Comparison of ENCODE assay signal across 22 cellular contexts in the genomic region with DNA sequence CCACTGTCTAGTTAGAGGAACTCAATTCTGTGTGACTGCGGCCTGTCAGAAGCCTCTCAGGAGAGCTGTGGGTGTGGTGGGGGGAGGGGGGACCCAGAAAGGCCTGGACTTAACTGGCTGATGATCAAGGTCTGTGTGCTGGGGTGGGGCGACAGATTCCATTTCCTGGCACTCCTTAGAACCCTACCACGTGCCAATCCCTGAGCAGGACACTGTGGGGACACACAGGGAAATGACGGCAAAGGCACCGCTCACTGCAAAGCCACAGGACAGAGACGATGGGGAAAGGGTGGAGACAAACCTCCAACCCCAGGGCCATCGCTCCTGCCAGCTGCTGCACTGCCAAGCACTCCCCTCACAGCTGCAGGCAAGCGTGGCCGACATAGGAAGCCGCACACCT. TPM values are rescaled to one million over a fixed set of nuclear protein-coding genes. Genes with fewer than 3 reads are reported as not detected.
A peak's percentile ranks its signal among the peaks of the same experiment; 100 is the strongest.
DNase-seq lines count a peak whose midpoint lies in the region; ATAC-seq and TF ChIP-seq lines count a peak whose summit lies in the region.
"Had no signal": no experiment of that assay in that cellular context is flagged by ENCODE, and none has a peak within 500 bp of the region (broad histone marks: within the 10 kb centered on the region; RNA-seq: fewer than 3 reads in every experiment).

No MANE protein-coding gene starts in this region.

- intact Hi-C loops in adrenal gland (cut with DNase I) (loop anchor here (2.0 to 10.0 kb wide), 5 partner anchors 62 to 245 kb away; partner anchors contain the start of genes MICAL3 (in 1 of the 2) and PEX26 (in 1 of the 2)), heart left ventricle (cut with DNase I) (loop anchor here in 9 of 10 donors (5.0 to 10.0 kb wide), 7 partner anchors 55 to 195 kb away; partner anchors contain the start of gene MICAL3 (in 7 of the 9)), tibial artery (cut with DNase I; ENCODE audit: low total_unique reads) (loop anchor here (10.0 kb wide), 1 partner anchor 172 kb away; no protein-coding TSS in a partner anchor)

- TF ChIP-seq CTCF in adrenal gland (IDR thresholded peaks at IDR 0.05) (no peak), heart left ventricle (IDR thresholded peaks at IDR 0.05) (no peak), tibial artery (IDR thresholded peaks at IDR 0.05) (no peak), coronary artery (IDR thresholded peaks at IDR 0.05) (no peak)

- peak overlapping the region in 1 of 5 donors; percentile 16 for H3K27ac ChIP-seq in adrenal gland
- H3K27ac ChIP-seq in heart left ventricle: peak overlapping the region in 11 of 12 donors; percentile 8 to 79 (median 56)
- H3K27ac ChIP-seq in muscle layer of colon (ENCODE audit: low read depth, low read length): no peak overlapping the region
- peak overlapping the region; percentile 71 to 81 for H3K27ac ChIP-seq in tibial artery
- peak overlapping the region in 1 of 2 donors; percentile 73 for H3K27ac ChIP-seq in coronary artery
- H3K27ac ChIP-seq: SK-N-MC had no signal

- H3K36me3 ChIP-seq in adrenal gland (replicated peaks in 1 of 2): peaks cover 0 to 10% of the 10 kb centered on the region in 2 donors
- H3K36me3 ChIP-seq in heart left ventricle: peaks cover 0 to 26% (median 16%) of the 10 kb centered on the region in 9 donors
- peaks cover 21% of the 10 kb centered on the region for H3K36me3 ChIP-seq in muscle layer of colon (ENCODE audit: insufficient read depth, low read length)
- H3K36me3 ChIP-seq in tibial artery: peaks cover 0 to 32% (median 6%) of the 10 kb centered on the region in 3 donors

- 72 to 81% (median 78%) methylated on average over 3 to 10 of the region's 10 CpGs for WGBS in adrenal gland, 4 donors
- WGBS in heart left ventricle, 4 donors: 10 to 44% (median 43%) methylated on average over 4 to 10 of the region's 10 CpGs

- peak overlapping the region; percentile 36 for H3K9ac ChIP-seq in muscle layer of colon (ENCODE audit: low read length)

- H3K4me3 ChIP-seq in adrenal gland (no peak overlapping the region), heart left ventricle (no peak overlapping the region), muscle layer of colon (ENCODE audit: low read depth in 1 of 2, low read length in 2 of 2) (no peak overlapping the region), tibial artery (no peak overlapping the region), coronary artery (no peak overlapping the region)
- H3K4me3 ChIP-seq: MG63, SK-N-MC, smooth muscle cell had no signal

- peak in 4 of 7 donors; percentile 31 to 46 (median 40) for DNase-seq in adrenal gland
- DNase-seq in heart left ventricle: peak in 3 of 5 donors; percentile 44 to 87 (median 59)
- no peak for DNase-seq in tibial artery
- no peak for DNase-seq in cerebellar cortex (ENCODE audit: low spot score)
- no peak for DNase-seq in activated naive CD4-positive, alpha-beta T cell (lab: John Stamatoyannopoulos, UW)
- no peak for DNase-seq in coronary artery (ENCODE audit: low spot score)
- DNase-seq: activated CD8-positive, alpha-beta memory T cell treated with anti-CD3 and anti-CD28 coated beads, Interleukin-2, amount 50 U/mL, for 48 hours; activated naive CD8-positive, alpha-beta T cell treated with anti-CD3 and anti-CD28 coated beads for 36 hours; CD8-positive, alpha-beta memory T cell; endodermal cell; GDM1; glutamatergic neuron; MG63; midbrain; NCI-H1436 treated with DMSO at 0.1 percent for 48 hours; NCI-H2171; NCI-H524; stimulated activated CD4-positive, alpha-beta T cell treated with anti-CD3 and anti-CD28 coated beads, Interleukin-4, amount 100 ng/mL, for 4 hours had no signal

- peak; percentile 21 to 51 (median 48) for ATAC-seq in heart left ventricle
- ATAC-seq: WTC11 had no signal

- H3K4me1 ChIP-seq in adrenal gland (replicated peaks in 1 of 2) (no peaks in the 10 kb centered on the region), heart left ventricle (peaks cover 4 to 87% (median 41%) of the 10 kb centered on the region in 12 donors), muscle layer of colon (ENCODE audit: insufficient read depth, low read length) (peaks cover 52% of the 10 kb centered on the region), tibial artery (peaks cover 4 to 58% (median 35%) of the 10 kb centered on the region in 4 donors)

- H3K9me3 ChIP-seq in adrenal gland (replicated peaks in 1 of 3) (no peaks in the 10 kb centered on the region), heart left ventricle (no peaks in the 10 kb centered on the region), muscle layer of colon (ENCODE audit: low read length) (no peaks in the 10 kb centered on the region), tibial artery (no peaks in the 10 kb centered on the region)
- H3K9me3 ChIP-seq: MG63 had no signal

- TF ChIP-seq POLR2A in adrenal gland (IDR thresholded peaks at IDR 0.05) (no peak), heart left ventricle (IDR thresholded peaks at IDR 0.05) (peak in 1 of 2 donors; percentile 6)

- H3K27me3 ChIP-seq in adrenal gland: no peaks in the 10 kb centered on the region
- no peaks in the 10 kb centered on the region for H3K27me3 ChIP-seq in heart left ventricle
- no peaks in the 10 kb centered on the region for H3K27me3 ChIP-seq in muscle layer of colon (ENCODE audit: control insufficient read depth in 1 of 2, insufficient read depth in 2 of 2, low read length in 2 of 2)
- H3K27me3 ChIP-seq in tibial artery: no peaks in the 10 kb centered on the region
- H3K27me3 ChIP-seq: MG63 had no signal

RNA-seq across cellular contexts. Expression of gene BID, which starts 58.4 kb away (rescaled TPM):
- total RNA-seq in adrenal gland: 10 to 100 TPM in 7 of 8 donors, 1 to 10 TPM in 1; 7.3 to 26.6 (median 15.0) TPM
- 1 to 10 TPM; 3.8 to 7.3 (median 6.2) TPM for polyA plus RNA-seq in adrenal gland
- 10 to 100 TPM in 7 of 9 donors, 1 to 10 TPM in 2; 7.8 to 27.8 (median 15.8) TPM for total RNA-seq in heart left ventricle
- polyA plus RNA-seq in heart left ventricle: 10 to 100 TPM; 24.6 to 59.2 TPM

Comparison
In these comparisons a context has a peak if more than half of its experiments do, and no peak if none do; other contexts are left out.
1. DNase-seq: peak in adrenal gland (4 of 7) and heart left ventricle (3 of 5); none in tibial artery (0 of 2), cerebellar cortex (single experiment), activated naive CD4-positive, alpha-beta T cell (0 of 4) and coronary artery (single experiment).